In genomic region chr6:25280617-25280990, GRCh38 we compare ENCODE assay signal across 8 cellular contexts. TPM values are rescaled to one million over a fixed set of nuclear protein-coding genes. Genes with fewer than 3 reads are reported as not detected.
DNase-seq lines count a peak whose midpoint lies in the region; ATAC-seq and TF ChIP-seq lines count a peak whose summit lies in the region.

No MANE protein-coding gene starts in this region.

- TF ChIP-seq CTCF in tibial nerve (IDR thresholded peaks at IDR 0.05): no peak

- H3K9me3 Mint-ChIP-seq in activated T-cell treated with anti-CD3 and anti-CD28 coated beads, Interleukin-2, amount 50 U/mL, for 4 hours: no peaks in the 10 kb centered on the region
- no peaks in the 10 kb centered on the region for H3K9me3 Mint-ChIP-seq in activated naive CD8-positive, alpha-beta T cell treated with anti-CD3 and anti-CD28 coated beads, Interleukin-2, amount 50 U/mL, for 24 hours

- no peaks in the 10 kb centered on the region for H3K27me3 ChIP-seq in tibial nerve

- intact Hi-C loops in left colon (cut with DNase I, micrococcal nuclease): no loop called here

- H3K4me1 ChIP-seq in tibial nerve: peaks cover 0 to 44% (median 11%) of the 10 kb centered on the region in 4 donors

- H3K4me3 ChIP-seq in tibial nerve: peak overlapping the region; percentile 71 to 90 (median 80)

- TF ChIP-seq POLR2A in tibial nerve (IDR thresholded peaks at IDR 0.05): no peak

- WGBS in tibial nerve, 2 donors: 5 to 19% methylated on average over 6 of the region's 6 CpGs

- H3K9me3 ChIP-seq in tibial nerve: no peaks in the 10 kb centered on the region

- H3K4me1 Mint-ChIP-seq in activated T-cell treated with anti-CD3 and anti-CD28 coated beads, Interleukin-2, amount 50 U/mL, for 4 hours (ENCODE audit: low read depth): peaks cover 20% of the 10 kb centered on the region
- H3K4me1 Mint-ChIP-seq in activated naive CD8-positive, alpha-beta T cell treated with anti-CD3 and anti-CD28 coated beads, Interleukin-2, amount 50 U/mL, for 24 hours: peaks cover 39% of the 10 kb centered on the region

- no peaks in the 10 kb centered on the region for H3K36me3 ChIP-seq in tibial nerve

- peak overlapping the region in 3 of 4 donors; percentile 80 to 88 (median 82) for H3K27ac ChIP-seq in tibial nerve

- H3K27ac Mint-ChIP-seq in activated naive CD8-positive, alpha-beta T cell treated with anti-CD3 and anti-CD28 coated beads, Interleukin-2, amount 50 U/mL, for 24 hours: no peak overlapping the region

- ATAC-seq in activated T-cell treated with anti-CD3 and anti-CD28 coated beads, Interleukin-2, amount 50 U/mL, for 4 hours: no peak
- no peak for ATAC-seq in activated naive CD8-positive, alpha-beta T cell treated with anti-CD3 and anti-CD28 coated beads, Interleukin-2, amount 50 U/mL, for 24 hours
- ATAC-seq in left colon (peak; percentile 42), GM21529 (IDR thresholded peaks at IDR 0.05; ENCODE audit: unreplicated experiment) (no peak)

- no peak for DNase-seq in activated T-cell treated with anti-CD3 and anti-CD28 coated beads, Interleukin-2, amount 50 U/mL, for 4 hours
- no peak for DNase-seq in activated T-cell treated with anti-CD3 and anti-CD28 coated beads for 4 hours
- DNase-seq in activated naive CD8-positive, alpha-beta T cell treated with anti-CD3 and anti-CD28 coated beads, Interleukin-2, amount 50 U/mL, for 24 hours: no peak
- no peak for DNase-seq in left colon
- no peak for DNase-seq in tibial nerve (ENCODE audit: low spot score in 2 of 2)
- no peak for DNase-seq in GM03348 (ENCODE audit: low spot score)
- no peak for DNase-seq in SHP77 treated with DMSO at 0.1 percent for 48 hours (lab: John Stamatoyannopoulos, UW)

- H3K4me3 Mint-ChIP-seq in activated T-cell treated with anti-CD3 and anti-CD28 coated beads, Interleukin-2, amount 50 U/mL, for 4 hours: peak overlapping the region; percentile 89
- H3K4me3 Mint-ChIP-seq in activated naive CD8-positive, alpha-beta T cell treated with anti-CD3 and anti-CD28 coated beads, Interleukin-2, amount 50 U/mL, for 24 hours: peak overlapping the region; percentile 84

- TF ChIP-seq EP300 in tibial nerve (IDR thresholded peaks at IDR 0.05): no peak

- H3K27me3 Mint-ChIP-seq in activated T-cell treated with anti-CD3 and anti-CD28 coated beads, Interleukin-2, amount 50 U/mL, for 4 hours (ENCODE audit: low read depth): no peaks in the 10 kb centered on the region
- H3K27me3 Mint-ChIP-seq in activated naive CD8-positive, alpha-beta T cell treated with anti-CD3 and anti-CD28 coated beads, Interleukin-2, amount 50 U/mL, for 24 hours: no peaks in the 10 kb centered on the region

- peaks cover 4% of the 10 kb centered on the region for H3K36me3 Mint-ChIP-seq in activated T-cell treated with anti-CD3 and anti-CD28 coated beads, Interleukin-2, amount 50 U/mL, for 4 hours (ENCODE audit: insufficient read depth)
- H3K36me3 Mint-ChIP-seq in activated naive CD8-positive, alpha-beta T cell treated with anti-CD3 and anti-CD28 coated beads, Interleukin-2, amount 50 U/mL, for 24 hours (ENCODE audit: low read depth): no peaks in the 10 kb centered on the region

RNA-seq across cellular contexts. Expression of gene CARMIL1, which starts 1.4 kb away (rescaled TPM):
- total RNA-seq in activated T-cell treated with anti-CD3 and anti-CD28 coated beads, Interleukin-2, amount 50 U/mL, for 4 hours: 1 to 10 TPM; 1.2 to 1.9 (median 1.2) TPM
- 10 to 100 TPM; 56.3 to 58.7 TPM for total RNA-seq in left colon
- 10 to 100 TPM; 29.1 to 43.5 (median 34.1) TPM for total RNA-seq in tibial nerve

Comparison
In these comparisons a context has a peak if more than half of its experiments do, and no peak if none do; other contexts are left out.
1. RNA of gene CARMIL1, which starts 1.4 kb away (total RNA-seq): 56.3 to 58.7 TPM in left colon and 29.1 to 43.5 TPM in tibial nerve; 1.2 to 1.9 TPM in activated T-cell treated with anti-CD3 and anti-CD28 coated beads, Interleukin-2, amount 50 U/mL, for 4 hours; every median in the first group is over 10 times any median in the second.